ENCODE assay signal across 19 cellular contexts in genomic region chr15:101307048-101307896, GRCh38. TPM values are rescaled to one million over a fixed set of nuclear protein-coding genes. Genes with fewer than 3 reads are reported as not detected.
DNase-seq lines count a peak whose midpoint lies in the region; ATAC-seq and TF ChIP-seq lines count a peak whose summit lies in the region.
"Had no signal": no experiment of that assay in that cellular context is flagged by ENCODE, and none has a peak within 500 bp of the region (broad histone marks: within the 10 kb centered on the region; RNA-seq: fewer than 3 reads in every experiment).

No MANE protein-coding gene starts in this region.

- intact Hi-C loops in activated CD4-positive, alpha-beta memory T cell treated with anti-CD3 and anti-CD28 coated beads for 36 hours (cut with micrococcal nuclease): no loop called here
- intact Hi-C loops in right lobe of liver (cut with DNase I): loop anchor here (10.0 kb wide), 2 partner anchors 188 to 338 kb away; no protein-coding TSS in a partner anchor

- H3K4me1 ChIP-seq in MM.1S (ENCODE audit: low read length) (no peaks in the 10 kb centered on the region), right lobe of liver (no peaks in the 10 kb centered on the region)
- H3K4me1 ChIP-seq: HAP-1, testis had no signal

- H3K27me3 ChIP-seq in MM.1S (replicated peaks; ENCODE audit: insufficient read depth, low read length): no peaks in the 10 kb centered on the region
- no peaks in the 10 kb centered on the region for H3K27me3 ChIP-seq in right lobe of liver
- H3K27me3 ChIP-seq: testis had no signal

- H2AFZ ChIP-seq in MM.1S (ENCODE audit: low read length): no peak overlapping the region

- POLR2A ChIA-PET in activated CD4-positive, alpha-beta memory T cell treated with anti-CD3 and anti-CD28 coated beads for 36 hours (lab: Charles Lee): no interaction called here

- TF ChIP-seq CTCF in MM.1S (IDR thresholded peaks at IDR 0.05; ENCODE audit: low read length) (no peak), right lobe of liver (IDR thresholded peaks at IDR 0.05) (no peak)

- peak; percentile 23 for DNase-seq in DMS79 (lab: John Stamatoyannopoulos, UW)
- peak; percentile 45 for DNase-seq in MM.1S
- peak; percentile 1 for DNase-seq in activated CD4-positive, alpha-beta memory T cell treated with anti-CD3 and anti-CD28 coated beads for 36 hours
- DNase-seq in right lobe of liver: peak in 1 of 3 donors; percentile 34
- DNase-seq in NCI-H2196 (lab: John Stamatoyannopoulos, UW; ENCODE audit: unreplicated experiment): no peak
- DNase-seq: activated CD8-positive, alpha-beta memory T cell treated with anti-CD3 and anti-CD28 coated beads, Interleukin-2, amount 50 U/mL, for 4 hours; activated naive CD4-positive, alpha-beta T cell treated with anti-CD3 and anti-CD28 coated beads, Interleukin-2, amount 10 ng/mL, durations not matched to agents 7 days and 5 days; erythroblast; midbrain; NCI-H2081 treated with DMSO at 0.1 percent for 48 hours; SIG-M5; stimulated activated CD4-positive, alpha-beta T cell treated with anti-CD3 and anti-CD28 coated beads, Interleukin-4, amount 100 ng/mL, for 1 hour; stimulated activated CD8-positive, alpha-beta memory T cell treated with anti-CD3 and anti-CD28 coated beads, Interleukin-4, amount 100 ng/mL, for 48 hours; testis had no signal

- H3K4me3 ChIP-seq in MM.1S (ENCODE audit: low read length) (no peak overlapping the region), right lobe of liver (no peak overlapping the region)
- H3K4me3 ChIP-seq: HAP-1, testis had no signal

- no peaks in the 10 kb centered on the region for H4K20me1 ChIP-seq in MM.1S (ENCODE audit: insufficient read depth, low read length)

- H3K4me2 ChIP-seq in MM.1S (ENCODE audit: low read depth, low read length): no peak overlapping the region

- CTCF ChIA-PET in activated CD4-positive, alpha-beta memory T cell treated with anti-CD3 and anti-CD28 coated beads for 36 hours (lab: Charles Lee): interaction anchor here (0.6 to 1.4 kb wide), 3 partner anchors 19 to 335 kb away, joined by 3 to 5 read pairs (median 3); no protein-coding TSS in a partner anchor

- no peaks in the 10 kb centered on the region for H3K36me3 Mint-ChIP-seq in activated CD4-positive, alpha-beta memory T cell treated with anti-CD3 and anti-CD28 coated beads for 36 hours
- H3K36me3 Mint-ChIP-seq: activated naive CD4-positive, alpha-beta T cell treated with anti-CD3 and anti-CD28 coated beads, Interleukin-2, amount 10 ng/mL, durations not matched to agents 7 days and 5 days had no signal

- no peak overlapping the region for H3K27ac Mint-ChIP-seq in activated CD4-positive, alpha-beta memory T cell treated with anti-CD3 and anti-CD28 coated beads for 36 hours
- H3K27ac Mint-ChIP-seq: activated naive CD4-positive, alpha-beta T cell treated with anti-CD3 and anti-CD28 coated beads, Interleukin-2, amount 10 ng/mL, durations not matched to agents 7 days and 5 days had no signal

- no peak for TF ChIP-seq POLR2A in right lobe of liver (IDR thresholded peaks at IDR 0.05)
- TF ChIP-seq POLR2A in GM18505 (IDR thresholded peaks at IDR 0.05; ENCODE audit: borderline replicate concordance, extremely low read depth, insufficient read depth, insufficient read length): no peak

- ATAC-seq in right lobe of liver: peak; percentile 4 to 23 (median 14)
- ATAC-seq in HG03025 (IDR thresholded peaks at IDR 0.05; ENCODE audit: low FRiP score, unreplicated experiment): no peak
- no peak for ATAC-seq in GM18505 (IDR thresholded peaks at IDR 0.05; ENCODE audit: unreplicated experiment)
- ATAC-seq in GM21515 (IDR thresholded peaks at IDR 0.05; ENCODE audit: unreplicated experiment): no peak
- ATAC-seq: activated CD4-positive, CD25-positive, alpha-beta regulatory T cell treated with anti-CD3 and anti-CD28 coated beads, Interleukin-2, amount 50 U/mL, for 24 hours had no signal

- H3K9me3 Mint-ChIP-seq in activated CD4-positive, alpha-beta memory T cell treated with anti-CD3 and anti-CD28 coated beads for 36 hours: no peaks in the 10 kb centered on the region
- H3K9me3 Mint-ChIP-seq: activated naive CD4-positive, alpha-beta T cell treated with anti-CD3 and anti-CD28 coated beads, Interleukin-2, amount 10 ng/mL, durations not matched to agents 7 days and 5 days had no signal

- H3K27me3 Mint-ChIP-seq in activated CD4-positive, alpha-beta memory T cell treated with anti-CD3 and anti-CD28 coated beads for 36 hours: no peaks in the 10 kb centered on the region

- H3K36me3 ChIP-seq in MM.1S (replicated peaks; ENCODE audit: insufficient read depth, low read length) (no peaks in the 10 kb centered on the region), right lobe of liver (peaks cover 0 to 53% (median 20%) of the 10 kb centered on the region in 4 donors)
- H3K36me3 ChIP-seq: HAP-1 had no signal

- H3K27ac ChIP-seq in MM.1S (ENCODE audit: low read length): no peak overlapping the region
- H3K27ac ChIP-seq in right lobe of liver: no peak overlapping the region
- H3K27ac ChIP-seq: testis had no signal

- no peaks in the 10 kb centered on the region for H3K4me1 Mint-ChIP-seq in activated CD4-positive, alpha-beta memory T cell treated with anti-CD3 and anti-CD28 coated beads for 36 hours (ENCODE audit: low read depth)
- H3K4me1 Mint-ChIP-seq: activated naive CD4-positive, alpha-beta T cell treated with anti-CD3 and anti-CD28 coated beads, Interleukin-2, amount 10 ng/mL, durations not matched to agents 7 days and 5 days had no signal

- no peaks in the 10 kb centered on the region for H3K79me2 ChIP-seq in MM.1S (ENCODE audit: low read length)

- no peaks in the 10 kb centered on the region for H3K9me2 ChIP-seq in MM.1S (replicated peaks; ENCODE audit: insufficient read depth, low read length)

- H3K9ac ChIP-seq in MM.1S (ENCODE audit: low read length): no peak overlapping the region

- no peak overlapping the region for H3K4me3 Mint-ChIP-seq in activated CD4-positive, alpha-beta memory T cell treated with anti-CD3 and anti-CD28 coated beads for 36 hours
- H3K4me3 Mint-ChIP-seq: activated naive CD4-positive, alpha-beta T cell treated with anti-CD3 and anti-CD28 coated beads, Interleukin-2, amount 10 ng/mL, durations not matched to agents 7 days and 5 days had no signal

- no peaks in the 10 kb centered on the region for H3F3A ChIP-seq in MM.1S (ENCODE audit: insufficient read depth, low read length)

- WGBS in right lobe of liver (ENCODE audit: insufficient coverage, low coverage, low lambda C conversion rate, missing lambda C conversion rate): 73% methylated on average over 3 of the region's 24 CpGs

- H3K9me3 ChIP-seq in MM.1S (replicated peaks; ENCODE audit: insufficient read depth, low read length): no peaks in the 10 kb centered on the region
- H3K9me3 ChIP-seq in right lobe of liver: no peaks in the 10 kb centered on the region
- H3K9me3 ChIP-seq: HAP-1, testis had no signal

RNA-seq across cellular contexts. Expression of gene SNRPA1, which starts 12.2 kb away (rescaled TPM):
- total RNA-seq in activated CD4-positive, alpha-beta memory T cell treated with anti-CD3 and anti-CD28 coated beads for 36 hours: 100 to 1,000 TPM; 167 to 173 TPM
- total RNA-seq in right lobe of liver: 10 to 100 TPM; 17.7 to 28.6 (median 24.1) TPM

RNA-seq across cellular contexts. Expression of gene SELENOS, which starts 30.0 kb away (rescaled TPM):
- 10 to 100 TPM; 30.9 to 31.7 TPM for total RNA-seq in activated CD4-positive, alpha-beta memory T cell treated with anti-CD3 and anti-CD28 coated beads for 36 hours
- 10 to 100 TPM; 30.4 to 52.5 (median 39.6) TPM for total RNA-seq in right lobe of liver

RNA-seq across cellular contexts. Expression of gene CHSY1, which starts 55.4 kb away (rescaled TPM):
- total RNA-seq in activated CD4-positive, alpha-beta memory T cell treated with anti-CD3 and anti-CD28 coated beads for 36 hours: 10 to 100 TPM; 34.8 to 36.3 TPM
- total RNA-seq in right lobe of liver: 10 to 100 TPM in 2 of 6 experiments, 1 to 10 TPM in 4; 4.9 to 12.6 (median 7.2) TPM

Comparison
In these comparisons a context has a peak if more than half of its experiments do, and no peak if none do; other contexts are left out.
1. ATAC-seq: peak in right lobe of liver (4 of 4); none in HG03025 (single experiment), GM18505 (single experiment) and GM21515 (single experiment).
2. RNA of gene SNRPA1, which starts 12.2 kb away (total RNA-seq): 167 to 173 TPM in activated CD4-positive, alpha-beta memory T cell treated with anti-CD3 and anti-CD28 coated beads for 36 hours; 17.7 to 28.6 TPM in right lobe of liver; every median in the first group is over 4 times any median in the second.